ENCODE assay signal across 1 cellular context in the genomic region with DNA sequence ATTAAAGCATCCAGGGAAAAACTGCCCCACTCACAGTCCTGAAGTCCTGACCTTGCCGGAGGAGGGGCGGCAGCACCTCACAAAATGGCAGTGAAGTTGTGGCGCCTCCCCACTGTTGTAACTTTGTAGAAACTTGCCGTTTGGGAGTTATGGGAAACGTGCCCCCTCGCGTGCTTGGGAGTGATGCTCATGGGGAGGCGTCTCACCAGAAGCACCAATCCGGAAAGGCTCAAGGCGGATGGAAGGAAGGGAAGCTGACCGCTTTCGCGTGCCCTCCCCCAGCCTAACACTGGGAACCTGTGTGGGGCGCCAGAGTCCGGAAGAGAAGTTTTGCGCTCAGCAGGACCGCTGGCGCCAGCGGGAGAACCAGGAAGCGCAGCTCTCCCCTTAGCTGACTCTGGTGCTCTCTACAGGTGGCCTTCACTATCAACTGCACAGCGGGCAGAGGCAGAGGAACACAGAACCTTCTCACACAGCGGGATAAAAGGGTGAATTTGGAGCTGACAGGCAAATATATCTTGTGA.
TF ChIP-seq lines count a peak whose summit lies in the region.

TSS of gene CT45A10 (minus strand) at position 151 of the 524 bp plus-strand sequence. CDS start 8,100 bp downstream, outside the sequence.
A gene with protein sequence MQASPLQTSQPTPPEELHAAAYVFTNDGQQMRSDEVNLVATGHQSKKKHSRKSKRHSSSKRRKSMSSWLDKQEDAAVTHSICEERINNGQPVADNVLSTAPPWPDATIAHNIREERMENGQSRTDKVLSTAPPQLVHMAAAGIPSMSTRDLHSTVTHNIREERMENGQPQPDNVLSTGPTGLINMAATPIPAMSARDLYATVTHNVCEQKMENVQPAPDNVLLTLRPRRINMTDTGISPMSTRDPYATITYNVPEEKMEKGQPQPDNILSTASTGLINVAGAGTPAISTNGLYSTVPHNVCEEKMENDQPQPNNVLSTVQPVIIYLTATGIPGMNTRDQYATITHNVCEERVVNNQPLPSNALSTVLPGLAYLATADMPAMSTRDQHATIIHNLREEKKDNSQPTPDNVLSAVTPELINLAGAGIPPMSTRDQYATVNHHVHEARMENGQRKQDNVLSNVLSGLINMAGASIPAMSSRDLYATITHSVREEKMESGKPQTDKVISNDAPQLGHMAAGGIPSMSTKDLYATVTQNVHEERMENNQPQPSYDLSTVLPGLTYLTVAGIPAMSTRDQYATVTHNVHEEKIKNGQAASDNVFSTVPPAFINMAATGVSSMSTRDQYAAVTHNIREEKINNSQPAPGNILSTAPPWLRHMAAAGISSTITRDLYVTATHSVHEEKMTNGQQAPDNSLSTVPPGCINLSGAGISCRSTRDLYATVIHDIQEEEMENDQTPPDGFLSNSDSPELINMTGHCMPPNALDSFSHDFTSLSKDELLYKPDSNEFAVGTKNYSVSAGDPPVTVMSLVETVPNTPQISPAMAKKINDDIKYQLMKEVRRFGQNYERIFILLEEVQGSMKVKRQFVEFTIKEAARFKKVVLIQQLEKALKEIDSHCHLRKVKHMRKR (plus strand): TSS at position 423 of the 524 bp plus-strand sequence. CDS start 2,527 bp downstream, outside the sequence.

TF ChIP-seq in K562, 482 proteins besides CTCF, POLR2A, EP300 and RAD21 (continued from another document):
- TF ChIP-seq, protein P1, sequence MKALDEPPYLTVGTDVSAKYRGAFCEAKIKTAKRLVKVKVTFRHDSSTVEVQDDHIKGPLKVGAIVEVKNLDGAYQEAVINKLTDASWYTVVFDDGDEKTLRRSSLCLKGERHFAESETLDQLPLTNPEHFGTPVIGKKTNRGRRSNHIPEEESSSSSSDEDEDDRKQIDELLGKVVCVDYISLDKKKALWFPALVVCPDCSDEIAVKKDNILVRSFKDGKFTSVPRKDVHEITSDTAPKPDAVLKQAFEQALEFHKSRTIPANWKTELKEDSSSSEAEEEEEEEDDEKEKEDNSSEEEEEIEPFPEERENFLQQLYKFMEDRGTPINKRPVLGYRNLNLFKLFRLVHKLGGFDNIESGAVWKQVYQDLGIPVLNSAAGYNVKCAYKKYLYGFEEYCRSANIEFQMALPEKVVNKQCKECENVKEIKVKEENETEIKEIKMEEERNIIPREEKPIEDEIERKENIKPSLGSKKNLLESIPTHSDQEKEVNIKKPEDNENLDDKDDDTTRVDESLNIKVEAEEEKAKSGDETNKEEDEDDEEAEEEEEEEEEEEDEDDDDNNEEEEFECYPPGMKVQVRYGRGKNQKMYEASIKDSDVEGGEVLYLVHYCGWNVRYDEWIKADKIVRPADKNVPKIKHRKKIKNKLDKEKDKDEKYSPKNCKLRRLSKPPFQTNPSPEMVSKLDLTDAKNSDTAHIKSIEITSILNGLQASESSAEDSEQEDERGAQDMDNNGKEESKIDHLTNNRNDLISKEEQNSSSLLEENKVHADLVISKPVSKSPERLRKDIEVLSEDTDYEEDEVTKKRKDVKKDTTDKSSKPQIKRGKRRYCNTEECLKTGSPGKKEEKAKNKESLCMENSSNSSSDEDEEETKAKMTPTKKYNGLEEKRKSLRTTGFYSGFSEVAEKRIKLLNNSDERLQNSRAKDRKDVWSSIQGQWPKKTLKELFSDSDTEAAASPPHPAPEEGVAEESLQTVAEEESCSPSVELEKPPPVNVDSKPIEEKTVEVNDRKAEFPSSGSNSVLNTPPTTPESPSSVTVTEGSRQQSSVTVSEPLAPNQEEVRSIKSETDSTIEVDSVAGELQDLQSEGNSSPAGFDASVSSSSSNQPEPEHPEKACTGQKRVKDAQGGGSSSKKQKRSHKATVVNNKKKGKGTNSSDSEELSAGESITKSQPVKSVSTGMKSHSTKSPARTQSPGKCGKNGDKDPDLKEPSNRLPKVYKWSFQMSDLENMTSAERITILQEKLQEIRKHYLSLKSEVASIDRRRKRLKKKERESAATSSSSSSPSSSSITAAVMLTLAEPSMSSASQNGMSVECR (CRISPR knock-in tag; IDR thresholded peaks at IDR 0.05): no peak
- TF ChIP-seq ZNF75A (CRISPR knock-in tag; IDR thresholded peaks at IDR 0.05): no peak
- TF ChIP-seq KLF6 (CRISPR knock-in tag; IDR thresholded peaks at IDR 0.05; ENCODE audit: borderline replicate concordance): no peak; the same call in 1 of the 2 replicates
- TF ChIP-seq MEF2D (tag; conservative IDR thresholded peaks at IDR 0.05; ENCODE audit: low read depth): no peak
- TF ChIP-seq, protein P2, sequence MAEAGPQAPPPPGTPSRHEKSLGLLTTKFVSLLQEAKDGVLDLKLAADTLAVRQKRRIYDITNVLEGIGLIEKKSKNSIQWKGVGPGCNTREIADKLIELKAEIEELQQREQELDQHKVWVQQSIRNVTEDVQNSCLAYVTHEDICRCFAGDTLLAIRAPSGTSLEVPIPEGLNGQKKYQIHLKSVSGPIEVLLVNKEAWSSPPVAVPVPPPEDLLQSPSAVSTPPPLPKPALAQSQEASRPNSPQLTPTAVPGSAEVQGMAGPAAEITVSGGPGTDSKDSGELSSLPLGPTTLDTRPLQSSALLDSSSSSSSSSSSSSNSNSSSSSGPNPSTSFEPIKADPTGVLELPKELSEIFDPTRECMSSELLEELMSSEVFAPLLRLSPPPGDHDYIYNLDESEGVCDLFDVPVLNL (CRISPR knock-in tag; IDR thresholded peaks at IDR 0.05; ENCODE audit: low read depth): no peak
- no peak for TF ChIP-seq PCBP1 (IDR thresholded peaks at IDR 0.05; ENCODE audit: low read depth, low read length, poor library complexity, severe bottlenecking)
- TF ChIP-seq SRSF7 (optimal IDR thresholded peaks at IDR 0.05; ENCODE audit: low read depth, low read length): no peak
- TF ChIP-seq ELF4 (CRISPR knock-in tag; IDR thresholded peaks at IDR 0.05): peak; percentile 63; the same call in 1 of the 2 replicates
- no peak for TF ChIP-seq NCOA1 (IDR thresholded peaks at IDR 0.05; ENCODE audit: low read depth)
- TF ChIP-seq ARNT (IDR thresholded peaks at IDR 0.05): no peak
- TF ChIP-seq BRD9 (IDR thresholded peaks at IDR 0.05; ENCODE audit: low read depth, partially characterized antibody): no peak
- TF ChIP-seq BRD4 (IDR thresholded peaks at IDR 0.05): no peak
- no peak for TF ChIP-seq EWSR1 (IDR thresholded peaks at IDR 0.05; ENCODE audit: borderline replicate concordance, low read depth, partially characterized antibody)
- no peak for TF ChIP-seq CBFB (CRISPR knock-in tag; IDR thresholded peaks at IDR 0.05)
- no peak for TF ChIP-seq NUFIP1 (IDR thresholded peaks at IDR 0.05; ENCODE audit: partially characterized antibody)
- no peak for TF ChIP-seq SRSF1 (IDR thresholded peaks at IDR 0.05; ENCODE audit: low read depth, low read length)
- no peak for TF ChIP-seq STAT5A (IDR thresholded peaks at IDR 0.05; ENCODE audit: borderline replicate concordance, low read length)
- TF ChIP-seq MCM2 (IDR thresholded peaks at IDR 0.05; ENCODE audit: low read depth): no peak
- no peak for TF ChIP-seq SIX5 (IDR thresholded peaks at IDR 0.05; ENCODE audit: borderline replicate concordance in 1 of 2, insufficient read depth in 1 of 2, low read depth in 1 of 2, low read length in 2 of 2)
- no peak for TF ChIP-seq MCM5 (IDR thresholded peaks at IDR 0.05; ENCODE audit: low read depth)
- no peak for TF ChIP-seq PRMT5 (CRISPR knock-in tag; IDR thresholded peaks at IDR 0.05)
- TF ChIP-seq KLF10 (CRISPR knock-in tag; IDR thresholded peaks at IDR 0.05): no peak
- no peak for TF ChIP-seq ZNF277 (CRISPR knock-in tag; IDR thresholded peaks at IDR 0.05; ENCODE audit: borderline replicate concordance)
- TF ChIP-seq BMI1 (IDR thresholded peaks at IDR 0.05; ENCODE audit: low read length): no peak
- no peak for TF ChIP-seq SREBF2 (CRISPR knock-in tag; IDR thresholded peaks at IDR 0.05)
- TF ChIP-seq GTF2B (IDR thresholded peaks at IDR 0.05; ENCODE audit: extremely low read depth, insufficient read length): no peak
- no peak for TF ChIP-seq ZBTB1 (CRISPR knock-in tag; IDR thresholded peaks at IDR 0.05; ENCODE audit: borderline replicate concordance, low read depth)
- TF ChIP-seq MTA3 (IDR thresholded peaks at IDR 0.05; ENCODE audit: borderline replicate concordance): no peak
- no peak for TF ChIP-seq ZNF766 (CRISPR knock-in tag; conservative IDR thresholded peaks at IDR 0.05)
- TF ChIP-seq FOS (IDR thresholded peaks at IDR 0.05; ENCODE audit: extremely low read depth, insufficient read length): no peak
- TF ChIP-seq ZNF785 (CRISPR knock-in tag; IDR thresholded peaks at IDR 0.05): no peak
- no peak for TF ChIP-seq SMARCA4 (IDR thresholded peaks at IDR 0.05)
- TF ChIP-seq, protein P3, sequence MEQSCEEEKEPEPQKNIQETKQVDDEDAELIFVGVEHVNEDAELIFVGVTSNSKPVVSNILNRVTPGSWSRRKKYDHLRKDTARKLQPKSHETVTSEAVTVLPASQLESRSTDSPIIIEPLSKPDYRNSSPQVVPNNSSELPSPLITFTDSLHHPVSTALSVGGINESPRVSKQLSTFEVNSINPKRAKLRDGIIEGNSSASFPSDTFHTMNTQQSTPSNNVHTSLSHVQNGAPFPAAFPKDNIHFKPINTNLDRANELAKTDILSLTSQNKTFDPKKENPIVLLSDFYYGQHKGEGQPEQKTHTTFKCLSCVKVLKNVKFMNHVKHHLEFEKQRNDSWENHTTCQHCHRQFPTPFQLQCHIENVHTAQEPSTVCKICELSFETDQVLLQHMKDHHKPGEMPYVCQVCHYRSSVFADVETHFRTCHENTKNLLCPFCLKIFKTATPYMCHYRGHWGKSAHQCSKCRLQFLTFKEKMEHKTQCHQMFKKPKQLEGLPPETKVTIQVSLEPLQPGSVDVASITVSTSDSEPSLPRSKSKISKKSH (CRISPR knock-in tag; IDR thresholded peaks at IDR 0.05): no peak
- peak; percentile 98 for TF ChIP-seq CTBP1 (IDR thresholded peaks at IDR 0.05; ENCODE audit: borderline replicate concordance)
- 0 out of 2 replicates have a peak, but pooled peaks have one; percentile 19 for TF ChIP-seq CC2D1A (IDR thresholded peaks at IDR 0.05)
- TF ChIP-seq TAF15 (IDR thresholded peaks at IDR 0.05; ENCODE audit: low read depth, low read length): no peak
- TF ChIP-seq, protein P4, sequence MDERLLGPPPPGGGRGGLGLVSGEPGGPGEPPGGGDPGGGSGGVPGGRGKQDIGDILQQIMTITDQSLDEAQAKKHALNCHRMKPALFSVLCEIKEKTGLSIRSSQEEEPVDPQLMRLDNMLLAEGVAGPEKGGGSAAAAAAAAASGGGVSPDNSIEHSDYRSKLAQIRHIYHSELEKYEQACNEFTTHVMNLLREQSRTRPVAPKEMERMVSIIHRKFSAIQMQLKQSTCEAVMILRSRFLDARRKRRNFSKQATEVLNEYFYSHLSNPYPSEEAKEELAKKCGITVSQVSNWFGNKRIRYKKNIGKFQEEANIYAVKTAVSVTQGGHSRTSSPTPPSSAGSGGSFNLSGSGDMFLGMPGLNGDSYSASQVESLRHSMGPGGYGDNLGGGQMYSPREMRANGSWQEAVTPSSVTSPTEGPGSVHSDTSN (CRISPR knock-in tag; IDR thresholded peaks at IDR 0.05; ENCODE audit: low read depth): no peak
- TF ChIP-seq, protein P4 (tag; conservative IDR thresholded peaks at IDR 0.05; ENCODE audit: low read depth): no peak
- TF ChIP-seq ZNF644 (tag; IDR thresholded peaks at IDR 0.05; ENCODE audit: low read depth): no peak
